Comparison of ENCODE assay signal across 19 cellular contexts in the genomic region with DNA sequence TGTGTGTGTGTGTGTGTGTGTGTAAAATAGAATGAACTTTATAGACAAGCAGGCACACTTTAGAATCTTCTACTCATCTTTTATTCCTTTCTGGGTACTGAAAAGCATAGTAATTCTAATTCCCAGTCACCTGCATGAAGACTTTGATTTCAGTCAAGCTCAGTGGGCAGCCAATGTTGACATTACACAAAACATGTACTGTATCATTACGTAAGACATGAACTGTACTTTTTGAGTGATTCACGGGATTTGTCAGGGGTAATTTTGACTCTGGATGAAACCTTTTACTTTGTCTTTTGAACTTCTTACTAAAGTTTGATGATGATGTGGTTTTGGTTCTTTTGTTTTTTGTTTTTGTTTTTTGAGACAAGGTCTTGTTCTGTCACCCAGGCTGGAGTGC. TPM values are rescaled to one million over a fixed set of nuclear protein-coding genes. Genes with fewer than 3 reads are reported as not detected.
"Had no signal": no experiment of that assay in that cellular context is flagged by ENCODE, and none has a peak within 500 bp of the region (broad histone marks: within the 10 kb centered on the region; RNA-seq: fewer than 3 reads in every experiment).

No MANE protein-coding gene starts in this region.

- H3K27me3 ChIP-seq: adrenal gland, left lung, neural progenitor cell, sigmoid colon, thyroid gland, upper lobe of right lung had no signal

- H3K27ac Mint-ChIP-seq: activated naive CD4-positive, alpha-beta T cell treated with anti-CD3 and anti-CD28 coated beads, Interleukin-2, amount 50 U/mL, for 72 hours; activated T-helper 17 cell treated with anti-CD3 and anti-CD28 coated beads, Interleukin-2, amount 50 U/mL, for 72 hours; mesothelial cell of epicardium; naive thymus-derived CD8-positive, alpha-beta T cell; neural progenitor cell had no signal

- H3K4me3 Mint-ChIP-seq: activated T-helper 17 cell treated with anti-CD3 and anti-CD28 coated beads, Interleukin-2, amount 50 U/mL, for 72 hours; mesothelial cell of epicardium; naive thymus-derived CD8-positive, alpha-beta T cell; neural progenitor cell had no signal

- H3K36me3 ChIP-seq: adrenal gland, left lung, neural progenitor cell, sigmoid colon, thyroid gland, upper lobe of right lung had no signal

- ATAC-seq: activated naive CD4-positive, alpha-beta T cell treated with anti-CD3 and anti-CD28 coated beads, Interleukin-2, amount 50 U/mL, for 72 hours; activated T-helper 17 cell treated with anti-CD3 and anti-CD28 coated beads, Interleukin-2, amount 50 U/mL, for 72 hours; esophagus mucosa; left lung; naive thymus-derived CD8-positive, alpha-beta T cell; upper lobe of right lung had no signal

- DNase-seq: activated T-cell treated with anti-CD3 and anti-CD28 coated beads, Interleukin-2, amount 50 U/mL, for 1 hour; adrenal gland; effector memory CD4-positive, alpha-beta T cell; kidney glomerular epithelial cell; left lung; naive thymus-derived CD8-positive, alpha-beta T cell; posterior cingulate gyrus; sigmoid colon; stimulated activated CD4-positive, alpha-beta T cell treated with anti-CD3 and anti-CD28 coated beads, Interleukin-4, amount 100 ng/mL, for 24 hours; stimulated activated naive CD4-positive, alpha-beta T cell treated with Interleukin-2 at 50 U/mL for 16 hours; T-helper 1 cell; thyroid gland; upper lobe of right lung had no signal

- H3K4me3 ChIP-seq: adrenal gland, left lung, lung, neural progenitor cell, sigmoid colon, thyroid gland, upper lobe of right lung had no signal

- H3K4me2 ChIP-seq: neural progenitor cell had no signal

- H3K9me3 ChIP-seq: adrenal gland, sigmoid colon, thyroid gland, upper lobe of right lung had no signal

- H3K36me3 Mint-ChIP-seq: activated naive CD4-positive, alpha-beta T cell treated with anti-CD3 and anti-CD28 coated beads, Interleukin-2, amount 50 U/mL, for 72 hours; naive thymus-derived CD8-positive, alpha-beta T cell had no signal

- H3K27ac ChIP-seq: adrenal gland, left lung, neural progenitor cell, sigmoid colon, thyroid gland, upper lobe of right lung had no signal

- H3K4me1 Mint-ChIP-seq: activated T-helper 17 cell treated with anti-CD3 and anti-CD28 coated beads, Interleukin-2, amount 50 U/mL, for 72 hours; naive thymus-derived CD8-positive, alpha-beta T cell had no signal

- H3K27me3 Mint-ChIP-seq: activated T-helper 17 cell treated with anti-CD3 and anti-CD28 coated beads, Interleukin-2, amount 50 U/mL, for 72 hours had no signal

- H2AFZ ChIP-seq: neural progenitor cell had no signal

- H3K9ac ChIP-seq: neural progenitor cell had no signal

- H3K9me3 Mint-ChIP-seq: activated naive CD4-positive, alpha-beta T cell treated with anti-CD3 and anti-CD28 coated beads, Interleukin-2, amount 50 U/mL, for 72 hours had no signal

RNA-seq across cellular contexts. Expression of a gene that starts 38.8 kb away (rescaled TPM):
- total RNA-seq: activated T-helper 17 cell treated with anti-CD3 and anti-CD28 coated beads, Interleukin-2, amount 50 U/mL, for 72 hours; naive thymus-derived CD8-positive, alpha-beta T cell had no signal
- polyA plus RNA-seq: naive thymus-derived CD8-positive, alpha-beta T cell had no signal
